Comparison of ENCODE assay signal across 31 cellular contexts in genomic region chr15:69185706-69186105, GRCh38.
"Had no signal": no experiment of that assay in that cellular context is flagged by ENCODE, and none has a peak within 500 bp of the region (broad histone marks: within the 10 kb centered on the region; RNA-seq: fewer than 3 reads in every experiment).

No MANE protein-coding gene starts in this region.

- DNase-seq: activated CD4-positive, alpha-beta T cell treated with anti-CD3 and anti-CD28 coated beads for 48 hours; activated CD4-positive, alpha-beta T cell treated with anti-CD3 and anti-CD28 coated beads, Interleukin-2, amount 50 U/mL, for 48 hours; activated CD8-positive, alpha-beta memory T cell treated with anti-CD3 and anti-CD28 coated beads, Interleukin-2, amount 50 U/mL, for 4 hours; activated effector memory CD4-positive, alpha-beta T cell treated with anti-CD3 and anti-CD28 coated beads, Interleukin-2, amount 50 U/mL, for 16 hours; activated naive CD4-positive, alpha-beta T cell treated with anti-CD3 and anti-CD28 coated beads for 36 hours; activated naive CD8-positive, alpha-beta T cell treated with anti-CD3 and anti-CD28 coated beads, Interleukin-2, amount 50 U/mL, for 24 hours; activated T-cell treated with anti-CD3 and anti-CD28 coated beads, Interleukin-2, amount 50 U/mL, for 1 hour; amygdala; central memory CD4-positive, alpha-beta T cell; endodermal cell; foreskin fibroblast; hippocampal formation; kidney; left colon; mammary epithelial cell; midbrain; naive thymus-derived CD4-positive, alpha-beta T cell; ovary; psoas muscle; sigmoid colon; small intestine; stimulated activated CD4-positive, alpha-beta T cell treated with anti-CD3 and anti-CD28 coated beads, Interleukin-4, amount 100 ng/mL, for 24 hours; stomach; T-helper 9 cell; tibial artery; WERI-Rb-1 had no signal

- H3K27ac ChIP-seq: ovary, psoas muscle, sigmoid colon, stomach, suprapubic skin, tibial artery, WERI-Rb-1 had no signal

- H3K9me3 Mint-ChIP-seq: activated T-helper 1 cell treated with anti-CD3 and anti-CD28 coated beads, Interleukin-12 subunit alpha, Interleukin-12 subunit beta, Interleukin-2, Interleukin-4 antibody, amounts not matched to agents 30 ng/mL and 10 ng/mL and 1 ng/mL, durations not matched to agents 14 hours and 24 hours and 36 hours had no signal

- H3K27me3 ChIP-seq: ovary, sigmoid colon, stomach, suprapubic skin, tibial artery had no signal

- FAIRE-seq: kidney, small intestine had no signal

- H3K36me3 ChIP-seq: ovary, sigmoid colon, stomach, suprapubic skin, tibial artery, WERI-Rb-1 had no signal

- H3K4me3 Mint-ChIP-seq: activated naive CD4-positive, alpha-beta T cell treated with anti-CD3 and anti-CD28 coated beads for 36 hours; activated naive CD8-positive, alpha-beta T cell treated with anti-CD3 and anti-CD28 coated beads, Interleukin-2, amount 50 U/mL, for 24 hours; activated T-helper 1 cell treated with anti-CD3 and anti-CD28 coated beads, Interleukin-12 subunit alpha, Interleukin-12 subunit beta, Interleukin-2, Interleukin-4 antibody, amounts not matched to agents 30 ng/mL and 10 ng/mL and 1 ng/mL, durations not matched to agents 14 hours and 24 hours and 36 hours; endodermal cell; naive thymus-derived CD4-positive, alpha-beta T cell; stimulated activated effector memory CD8-positive, alpha-beta T cell treated with anti-CD3 and anti-CD28 coated beads, Interleukin-12 subunit alpha, Interleukin-12 subunit beta, amount 100 ng/mL, for 72 hours had no signal

- H3K4me1 Mint-ChIP-seq: activated naive CD8-positive, alpha-beta T cell treated with anti-CD3 and anti-CD28 coated beads, Interleukin-2, amount 50 U/mL, for 24 hours; endodermal cell; naive thymus-derived CD4-positive, alpha-beta T cell; stimulated activated effector memory CD8-positive, alpha-beta T cell treated with anti-CD3 and anti-CD28 coated beads, Interleukin-12 subunit alpha, Interleukin-12 subunit beta, amount 100 ng/mL, for 72 hours had no signal

- ATAC-seq: activated CD4-positive, CD25-positive, alpha-beta regulatory T cell treated with anti-CD3 and anti-CD28 coated beads, Interleukin-2, amount 50 U/mL, for 24 hours; activated naive CD8-positive, alpha-beta T cell treated with anti-CD3 and anti-CD28 coated beads, Interleukin-2, amount 50 U/mL, for 24 hours; esophagus mucosa; left colon; naive thymus-derived CD4-positive, alpha-beta T cell; psoas muscle; stimulated activated effector memory CD8-positive, alpha-beta T cell treated with anti-CD3 and anti-CD28 coated beads, Interleukin-12 subunit alpha, Interleukin-12 subunit beta, amount 100 ng/mL, for 72 hours had no signal

- H3K4me1 ChIP-seq: psoas muscle, sigmoid colon, stomach, suprapubic skin, tibial artery had no signal

- H3K4me3 ChIP-seq: ovary, psoas muscle, sigmoid colon, stomach, suprapubic skin, tibial artery had no signal

- H3K27ac Mint-ChIP-seq: activated naive CD4-positive, alpha-beta T cell treated with anti-CD3 and anti-CD28 coated beads for 36 hours; activated naive CD8-positive, alpha-beta T cell treated with anti-CD3 and anti-CD28 coated beads, Interleukin-2, amount 50 U/mL, for 24 hours; activated T-helper 1 cell treated with anti-CD3 and anti-CD28 coated beads, Interleukin-12 subunit alpha, Interleukin-12 subunit beta, Interleukin-2, Interleukin-4 antibody, amounts not matched to agents 30 ng/mL and 10 ng/mL and 1 ng/mL, durations not matched to agents 14 hours and 24 hours and 36 hours; endodermal cell; naive thymus-derived CD4-positive, alpha-beta T cell; stimulated activated effector memory CD8-positive, alpha-beta T cell treated with anti-CD3 and anti-CD28 coated beads, Interleukin-12 subunit alpha, Interleukin-12 subunit beta, amount 100 ng/mL, for 72 hours had no signal

- H3K9me3 ChIP-seq: ovary, sigmoid colon had no signal

- H3K36me3 Mint-ChIP-seq: stimulated activated effector memory CD8-positive, alpha-beta T cell treated with anti-CD3 and anti-CD28 coated beads, Interleukin-12 subunit alpha, Interleukin-12 subunit beta, amount 100 ng/mL, for 72 hours had no signal

- H3K27me3 Mint-ChIP-seq: activated naive CD8-positive, alpha-beta T cell treated with anti-CD3 and anti-CD28 coated beads, Interleukin-2, amount 50 U/mL, for 24 hours; naive thymus-derived CD4-positive, alpha-beta T cell had no signal
